ENCODE assay signal across 15 cellular contexts in the genomic region with DNA sequence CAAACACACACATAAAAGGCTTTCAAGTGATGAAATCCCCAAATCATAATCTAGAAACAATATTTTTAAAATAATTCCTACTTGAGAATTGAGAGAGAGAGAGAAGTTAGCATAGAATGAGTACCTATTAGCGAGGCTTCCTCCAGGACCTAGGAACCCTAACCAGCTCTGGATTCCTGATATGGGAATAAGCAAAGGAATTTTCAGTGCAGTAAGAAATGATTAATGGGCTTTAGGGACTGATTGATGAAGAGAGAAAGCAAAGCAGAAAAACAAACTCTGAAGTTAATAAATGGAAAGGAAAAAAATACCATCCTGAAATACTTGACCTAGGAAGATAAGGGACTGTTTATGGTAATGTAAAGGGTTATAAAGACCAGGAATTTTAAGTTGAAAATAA.
A peak's percentile ranks its signal among the peaks of the same experiment; 100 is the strongest.
DNase-seq lines count a peak whose midpoint lies in the region; ATAC-seq and TF ChIP-seq lines count a peak whose summit lies in the region.
"Had no signal": no experiment of that assay in that cellular context is flagged by ENCODE, and none has a peak within 500 bp of the region (broad histone marks: within the 10 kb centered on the region; RNA-seq: fewer than 3 reads in every experiment).

No MANE protein-coding gene starts in this region.

- no peaks in the 10 kb centered on the region for H3K9me3 ChIP-seq in HUES48 (ENCODE audit: control insufficient read depth, insufficient read depth, low read length)
- no peaks in the 10 kb centered on the region for H3K9me3 ChIP-seq in thoracic aorta
- H3K9me3 ChIP-seq in vagina: no peaks in the 10 kb centered on the region
- H3K9me3 ChIP-seq: Peyer's patch had no signal

- H3K4me3 ChIP-seq in HUES48 (ENCODE audit: low read depth, low read length) (no peak overlapping the region), thoracic aorta (no peak overlapping the region), vagina (no peak overlapping the region)
- H3K4me3 ChIP-seq: BLaER1, Peyer's patch had no signal

- no peak overlapping the region for H3K9ac ChIP-seq in HUES48 (ENCODE audit: low read depth, low read length)
- H3K9ac ChIP-seq: BLaER1 had no signal

- no peaks in the 10 kb centered on the region for H3K36me3 ChIP-seq in HUES48 (ENCODE audit: control insufficient read depth, insufficient read depth, low read length)
- no peaks in the 10 kb centered on the region for H3K36me3 ChIP-seq in thoracic aorta
- no peaks in the 10 kb centered on the region for H3K36me3 ChIP-seq in vagina
- H3K36me3 ChIP-seq: BLaER1, Peyer's patch had no signal

- DNase-seq in amniotic epithelial cell (ENCODE audit: low read depth) (peak; percentile 49), kidney tubule cell (ENCODE audit: low spot score) (peak; percentile 51), thoracic aorta (ENCODE audit: low spot score) (no peak), DMS 273 (lab: John Stamatoyannopoulos, UW; ENCODE audit: unreplicated experiment) (no peak), vagina (ENCODE audit: extremely low spot score in 2 of 2) (no peak)
- DNase-seq in stimulated activated CD8-positive, alpha-beta memory T cell treated with anti-CD3 and anti-CD28 coated beads, Interleukin-4, amount 100 ng/mL, for 48 hours: no peak
- DNase-seq: CD8-positive, alpha-beta memory T cell; DMS 273 treated with DMSO at 0.1 percent for 48 hours; NCI-H1048; NCI-H146; Peyer's patch; SHP77 had no signal

- TF ChIP-seq CTCF in thoracic aorta (IDR thresholded peaks at IDR 0.05): no peak
- no peak for TF ChIP-seq CTCF in vagina (IDR thresholded peaks at IDR 0.05)

- no peak for TF ChIP-seq POLR2A in vagina (IDR thresholded peaks at IDR 0.05)

- H3K4me1 ChIP-seq in HUES48 (ENCODE audit: control insufficient read depth, insufficient read depth, low read length): peaks cover 12% of the 10 kb centered on the region; the same call in 1 of the 2 replicates
- peaks cover 19 to 34% of the 10 kb centered on the region in 2 donors for H3K4me1 ChIP-seq in thoracic aorta (ENCODE audit: control insufficient read depth in 1 of 2, low read depth in 2 of 2)
- H3K4me1 ChIP-seq in vagina: peaks cover 6% of the 10 kb centered on the region
- H3K4me1 ChIP-seq: Peyer's patch had no signal

- no peak for ATAC-seq in thoracic aorta (ENCODE audit: insufficient number of reproducible peaks, low FRiP score, low read depth)
- no peak for ATAC-seq in HG03045 (IDR thresholded peaks at IDR 0.05; ENCODE audit: unreplicated experiment)

- H3K27ac ChIP-seq in HUES48 (ENCODE audit: low read depth, low read length) (peak overlapping the region; percentile 85), thoracic aorta (peak overlapping the region; percentile 1 to 47), vagina (no peak overlapping the region)
- H3K27ac ChIP-seq: BLaER1, Peyer's patch had no signal

- intact Hi-C loops in vagina (cut with DNase I): no loop called here

- H3K27me3 ChIP-seq in HUES48 (ENCODE audit: control insufficient read depth, insufficient read depth, low read length) (no peaks in the 10 kb centered on the region), thoracic aorta (replicated peaks; ENCODE audit: insufficient read depth) (no peaks in the 10 kb centered on the region), vagina (no peaks in the 10 kb centered on the region)
- H3K27me3 ChIP-seq: BLaER1, Peyer's patch had no signal

Comparison
In these comparisons a context has a peak if more than half of its experiments do, and no peak if none do; other contexts are left out.
1. DNase-seq: peak in amniotic epithelial cell (single experiment) and kidney tubule cell (single experiment); none in thoracic aorta (single experiment), stimulated activated CD8-positive, alpha-beta memory T cell treated with anti-CD3 and anti-CD28 coated beads, Interleukin-4, amount 100 ng/mL, for 48 hours (single experiment), DMS 273 (single experiment) and vagina (0 of 2).